Comparison of ENCODE assay signal across 6 cellular contexts in the genomic region with DNA sequence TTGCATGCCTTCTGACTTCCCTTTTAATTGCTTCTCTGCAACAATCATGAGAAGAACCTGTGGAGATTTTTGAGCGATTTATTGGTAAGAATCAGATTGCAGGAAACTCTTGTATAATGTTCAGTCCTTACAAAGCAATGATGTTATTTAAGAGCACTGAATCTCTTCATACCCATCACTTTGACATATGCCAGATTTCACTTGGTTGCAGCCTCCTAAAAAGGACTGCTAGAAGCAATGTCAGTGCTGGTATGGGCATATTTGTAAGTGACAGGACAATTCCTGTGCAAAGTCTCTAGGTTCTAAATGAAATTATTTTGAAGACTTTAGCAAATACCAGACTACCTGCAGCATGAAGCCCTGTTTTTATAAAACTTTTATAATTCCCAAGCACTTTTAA.
"Had no signal": no experiment of that assay in that cellular context is flagged by ENCODE, and none has a peak within 500 bp of the region (broad histone marks: within the 10 kb centered on the region; RNA-seq: fewer than 3 reads in every experiment).

No MANE protein-coding gene starts in this region.

- ATAC-seq: HepG2, K562 had no signal

- H3K36me3 Mint-ChIP-seq: IgD-negative memory B cell had no signal

- H3K27ac Mint-ChIP-seq: IgD-negative memory B cell had no signal

- H3K4me3 ChIP-seq: K562 had no signal

- DNase-seq: IMR-90, KBM-7 had no signal

- H3K27me3 Mint-ChIP-seq: IgD-negative memory B cell had no signal

- H3K4me1 Mint-ChIP-seq: IgD-negative memory B cell had no signal

- H3K4me3 Mint-ChIP-seq: IgD-negative memory B cell had no signal

- H3K27ac ChIP-seq: HL-60 had no signal
